ENCODE assay signal across 30 cellular contexts in the genomic region with DNA sequence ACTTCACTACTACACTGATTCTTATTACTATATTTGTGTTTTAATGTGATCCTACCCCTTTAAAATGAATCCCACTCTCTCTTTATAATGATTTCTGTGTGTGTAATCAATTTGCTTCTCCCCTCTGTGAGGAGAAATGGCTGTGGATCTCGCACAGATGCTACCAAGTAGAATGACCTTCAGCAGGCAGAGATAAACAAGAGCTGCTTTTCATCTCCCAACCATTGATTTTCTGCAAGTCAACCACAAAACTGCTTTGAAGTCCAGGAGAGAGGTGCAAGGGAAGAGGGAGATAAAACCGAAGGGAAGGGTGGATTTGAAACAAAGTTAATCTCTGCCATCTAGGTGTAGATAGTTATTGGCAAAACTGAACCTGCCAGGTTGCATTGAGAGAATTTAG.
"Had no signal": no experiment of that assay in that cellular context is flagged by ENCODE, and none has a peak within 500 bp of the region (broad histone marks: within the 10 kb centered on the region; RNA-seq: fewer than 3 reads in every experiment).

No MANE protein-coding gene starts in this region.

- H3K36me3 ChIP-seq: colonic mucosa, gastroesophageal sphincter, heart left ventricle, left lung, ovary, spleen, tibial artery had no signal

- H3K36me3 Mint-ChIP-seq: type B pancreatic cell had no signal

- DNase-seq: colonic mucosa; effector CD8-positive, alpha-beta T cell; endodermal cell; foreskin keratinocyte; heart left ventricle; hippocampal formation; left cardiac atrium; left lung; mesenchymal stem cell; mucosa of descending colon; naive B cell; occipital lobe; ovary; posterior cingulate gyrus; psoas muscle; right cardiac atrium; spleen; stimulated activated CD4-positive, alpha-beta T cell treated with anti-CD3 and anti-CD28 coated beads, Interleukin-4, amount 100 ng/mL, for 4 hours; stimulated activated naive CD8-positive, alpha-beta T cell treated with anti-CD3 and anti-CD28 coated beads, Interleukin-15, Interleukin-2, amounts not matched to agents 100 U/mL and 50 U/mL, for 24 hours; substantia nigra; testis; tibial artery had no signal

- H3K27me3 ChIP-seq: colonic mucosa, foreskin keratinocyte, gastroesophageal sphincter, heart left ventricle, left lung, ovary, spleen, testis, tibial artery had no signal

- H3K9me3 Mint-ChIP-seq: endodermal cell; stimulated activated memory B cell treated with anti-CD40 and anti-IgM and Interleukin-4, amounts not matched to agents 10 μg/mL and 1 μg/mL and 100 μg/mL, for 72 hours had no signal

- H3K4me1 Mint-ChIP-seq: endodermal cell; naive B cell; stimulated activated memory B cell treated with anti-CD40 and anti-IgM and Interleukin-4, amounts not matched to agents 10 μg/mL and 1 μg/mL and 100 μg/mL, for 72 hours had no signal

- H3K4me1 ChIP-seq: colonic mucosa, left lung, testis had no signal

- H3K27ac Mint-ChIP-seq: dendritic cell treated with granulocyte-macrophage colony-stimulating factor and Interleukin-4, amounts not matched to agents 40 ng/mL and 50 ng/mL, for 4 days; endodermal cell; mesothelial cell of epicardium; stimulated activated memory B cell treated with anti-CD40 and anti-IgM and Interleukin-4, amounts not matched to agents 10 μg/mL and 1 μg/mL and 100 μg/mL, for 72 hours; type B pancreatic cell had no signal

- H3K27me3 Mint-ChIP-seq: dendritic cell treated with granulocyte-macrophage colony-stimulating factor and Interleukin-4, amounts not matched to agents 40 ng/mL and 50 ng/mL, for 4 days; naive B cell; stimulated activated memory B cell treated with anti-CD40 and anti-IgM and Interleukin-4, amounts not matched to agents 10 μg/mL and 1 μg/mL and 100 μg/mL, for 72 hours; type B pancreatic cell had no signal

- ATAC-seq: esophagus mucosa; foreskin keratinocyte; gastroesophageal sphincter; heart left ventricle; left cardiac atrium; left lung; mucosa of descending colon; psoas muscle; right cardiac atrium; stimulated activated memory B cell treated with anti-CD40 and anti-IgM and Interleukin-4, amounts not matched to agents 10 μg/mL and 1 μg/mL and 100 μg/mL, for 72 hours; stimulated activated naive CD8-positive, alpha-beta T cell treated with anti-CD3 and anti-CD28 coated beads, Interleukin-15, Interleukin-2, amounts not matched to agents 100 U/mL and 50 U/mL, for 24 hours had no signal

- H3K4me3 Mint-ChIP-seq: dendritic cell treated with granulocyte-macrophage colony-stimulating factor and Interleukin-4, amounts not matched to agents 40 ng/mL and 50 ng/mL, for 4 days; endodermal cell; mesothelial cell of epicardium; naive B cell; stimulated activated memory B cell treated with anti-CD40 and anti-IgM and Interleukin-4, amounts not matched to agents 10 μg/mL and 1 μg/mL and 100 μg/mL, for 72 hours; type B pancreatic cell had no signal

- H3K4me3 ChIP-seq: colonic mucosa, gastroesophageal sphincter, heart left ventricle, left lung, mucosa of descending colon, ovary, psoas muscle, skin epidermis, spleen, testis, tibial artery had no signal

- H3K27ac ChIP-seq: colonic mucosa, epithelial cell of prostate, foreskin keratinocyte, gastroesophageal sphincter, heart left ventricle, left lung, ovary, psoas muscle, skin epidermis, spleen, testis, tibial artery had no signal

- H3K9me3 ChIP-seq: colonic mucosa, mucosa of descending colon, ovary, psoas muscle, testis, tibial artery had no signal
